ENCODE assay signal across 12 cellular contexts in genomic region chr14:75422169-75422568, GRCh38. TPM values are rescaled to one million over a fixed set of nuclear protein-coding genes. Genes with fewer than 3 reads are reported as not detected.
DNase-seq lines count a peak whose midpoint lies in the region; ATAC-seq and TF ChIP-seq lines count a peak whose summit lies in the region.
"Had no signal": no experiment of that assay in that cellular context is flagged by ENCODE, and none has a peak within 500 bp of the region (broad histone marks: within the 10 kb centered on the region; RNA-seq: fewer than 3 reads in every experiment).

No MANE protein-coding gene starts in this region.

- intact Hi-C loops in Right ventricle myocardium superior (cut with DNase I): no loop called here

- no peaks in the 10 kb centered on the region for H3K9me3 ChIP-seq in AG04450 (ENCODE audit: control insufficient read depth, insufficient read depth, low read length)

- CTCF ChIA-PET in AG04450 (lab: Charles Lee): no interaction called here
- CTCF ChIA-PET in RWPE1 (lab: Yijun Ruan, JAX): no interaction called here

- ATAC-seq in Right ventricle myocardium superior (ENCODE audit: poor library complexity): peak; percentile 64
- ATAC-seq: effector memory CD8-positive, alpha-beta T cell had no signal

- no peaks in the 10 kb centered on the region for H3K27me3 ChIP-seq in AG04450 (ENCODE audit: control insufficient read depth, insufficient read depth, low read length)

- H3K4me3 ChIP-seq in AG04450 (ENCODE audit: low read depth, low read length): no peak overlapping the region

- TF ChIP-seq CTCF in AG04450 (IDR thresholded peaks at IDR 0.05; ENCODE audit: low read depth, low read length): no peak
- no peak for TF ChIP-seq CTCF in RWPE1 (conservative IDR thresholded peaks at IDR 0.05; ENCODE audit: low read depth)

- peak; percentile 44 for DNase-seq in AG04450 (ENCODE audit: low read depth, low spot score)
- peak; percentile 76 for DNase-seq in GM03348 (ENCODE audit: low spot score)
- peak; percentile 76 for DNase-seq in RWPE1 (ENCODE audit: low spot score)
- DNase-seq in Right ventricle myocardium superior: no peak
- no peak for DNase-seq in NCI-H2081 (lab: John Stamatoyannopoulos, UW)
- no peak for DNase-seq in NCI-H82 (lab: John Stamatoyannopoulos, UW)
- DNase-seq in DMS79 treated with DMSO at 0.1 percent for 48 hours (lab: John Stamatoyannopoulos, UW): no peak
- no peak for DNase-seq in GM19238 (ENCODE audit: insufficient read length, low spot score)
- DNase-seq: activated B cell treated with CpG ODN at 0.5 μM for 24 hours; COR-L47; effector memory CD8-positive, alpha-beta T cell; NCI-H187 treated with DMSO at 0.1 percent for 48 hours had no signal

- no peak overlapping the region for H3K27ac ChIP-seq in AG04450 (ENCODE audit: low read depth, low read length)
- H3K27ac ChIP-seq in RWPE1: no peak overlapping the region

- POLR2A ChIA-PET in AG04450 (lab: Yijun Ruan, JAX) (no interaction called here), RWPE1 (lab: Yijun Ruan, JAX; ENCODE audit: low non-redundant PET) (no interaction called here)

RNA-seq across cellular contexts. Expression of gene JDP2, which starts 5.7 kb away (rescaled TPM):
- polyA plus RNA-seq in AG04450 (2011; rRNA removed): 46.5 and 49.1 TPM in 2 replicates
- 27.6 and 33.1 TPM in 2 replicates for polyA minus RNA-seq in AG04450 (2011; rRNA and poly(A)+ RNA removed)
- total RNA-seq in Right ventricle myocardium superior: 22.1 TPM

Comparison
In these comparisons a context has a peak if more than half of its experiments do, and no peak if none do; other contexts are left out.
1. DNase-seq: peak in AG04450 (single experiment), GM03348 (single experiment) and RWPE1 (single experiment); none in Right ventricle myocardium superior (single experiment), NCI-H2081 (0 of 2), NCI-H82 (single experiment), DMS79 treated with DMSO at 0.1 percent for 48 hours (single experiment) and GM19238 (single experiment).